1 cellular context compared by ENCODE assay signal in genomic region chr12:50043308-50043707, GRCh38.
TF ChIP-seq lines count a peak whose summit lies in the region.

No MANE protein-coding gene starts in this region.

TF ChIP-seq in H1, 55 proteins besides CTCF, POLR2A, EP300 and RAD21:
- TF ChIP-seq USF2 (IDR thresholded peaks at IDR 0.05; ENCODE audit: low read length) (no peak), RBBP5 (IDR thresholded peaks at IDR 0.05; ENCODE audit: borderline replicate concordance, low read depth, low read length) (no peak), POLR2AphosphoS5 (IDR thresholded peaks at IDR 0.05; ENCODE audit: low read depth, low read length) (no peak), CHD7 (IDR thresholded peaks at IDR 0.05; ENCODE audit: insufficient replicate concordance, low read length) (no peak), ZNF274 (IDR thresholded peaks at IDR 0.05; ENCODE audit: borderline replicate concordance, extremely low read depth, low read length) (no peak), KDM1A (IDR thresholded peaks at IDR 0.05; ENCODE audit: borderline replicate concordance, low read length) (no peak), E2F6 (IDR thresholded peaks at IDR 0.05) (no peak), KDM4A (IDR thresholded peaks at IDR 0.05; ENCODE audit: low read depth, low read length, severe bottlenecking) (no peak), GABPA (IDR thresholded peaks at IDR 0.05; ENCODE audit: borderline replicate concordance, insufficient read depth, low read length) (no peak), CHD2 (IDR thresholded peaks at IDR 0.05; ENCODE audit: low read length) (no peak), MAFK (IDR thresholded peaks at IDR 0.05; ENCODE audit: low read depth, low read length) (no peak), SIX5 (IDR thresholded peaks at IDR 0.05; ENCODE audit: low read depth, low read length) (no peak), CTBP2 (IDR thresholded peaks at IDR 0.05; ENCODE audit: borderline replicate concordance, insufficient read depth, insufficient read length, low read length) (no peak), EGR1 (IDR thresholded peaks at IDR 0.05; ENCODE audit: borderline replicate concordance, low read depth, low read length) (no peak), JUND (IDR thresholded peaks at IDR 0.05; ENCODE audit: low read length) (no peak), ATF2 (IDR thresholded peaks at IDR 0.05; ENCODE audit: low read length) (no peak), HDAC6 (IDR thresholded peaks at IDR 0.05; ENCODE audit: low read depth, low read length) (no peak)
